26 cellular contexts compared by ENCODE assay signal in the genomic region with DNA sequence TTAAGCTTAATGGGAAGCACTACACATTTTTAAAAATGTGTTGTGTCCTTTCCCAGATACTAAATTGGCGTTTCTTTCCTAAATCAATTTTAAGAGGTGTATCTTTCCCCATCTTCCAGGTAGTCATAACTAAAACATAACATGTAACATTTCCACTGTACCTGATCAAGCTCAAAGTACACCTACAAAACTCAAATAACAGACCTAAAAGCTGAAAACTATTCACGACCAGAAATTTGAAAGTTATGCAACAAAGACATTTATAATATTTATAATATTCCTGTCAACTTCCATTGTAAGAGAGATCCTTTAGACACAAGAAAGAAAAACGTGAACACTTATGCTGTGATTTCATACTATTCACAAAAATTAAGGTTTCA. TPM values are rescaled to one million over a fixed set of nuclear protein-coding genes. Genes with fewer than 3 reads are reported as not detected.
DNase-seq lines count a peak whose midpoint lies in the region; ATAC-seq, FAIRE-seq and TF ChIP-seq lines count a peak whose summit lies in the region.
"Had no signal": no experiment of that assay in that cellular context is flagged by ENCODE, and none has a peak within 500 bp of the region (broad histone marks: within the 10 kb centered on the region; RNA-seq: fewer than 3 reads in every experiment).

No MANE protein-coding gene starts in this region.

- no peak for DNase-seq in activated T-cell treated with anti-CD3 and anti-CD28 coated beads, Interleukin-2, amount 50 U/mL, for 24 hours
- DNase-seq in activated T-cell treated with anti-CD3 and anti-CD28 coated beads, Interleukin-2, amount 50 U/mL, for 4 hours, result no peak
- no peak for DNase-seq in stimulated activated naive CD8-positive, alpha-beta T cell treated with anti-CD3 and anti-CD28 coated beads, Interleukin-15, amount 100 ng/mL, for 72 hours
- DNase-seq in activated CD4-positive, alpha-beta T cell treated with anti-CD3 and anti-CD28 coated beads, Interleukin-2, amount 50 U/mL, for 1 hour, result no peak
- no peak for DNase-seq in GM12891 (ENCODE audit: insufficient read length, low spot score)
- DNase-seq: activated CD4-positive, CD25-positive, alpha-beta regulatory T cell; amniotic stem cell; C1 segment of cervical spinal cord; central memory CD4-positive, alpha-beta T cell; dorsolateral prefrontal cortex; foreskin fibroblast; GM23248; hippocampal formation; lower lobe of right lung; NCI-H1436; NCI-H2171 treated with DMSO at 0.1 percent for 48 hours; NCI-H748 treated with DMSO at 0.1 percent for 48 hours; retina; substantia nigra; T-helper 9 cell; uterus had no signal

- no peaks in the 10 kb centered on the region for H3K27me3 Mint-ChIP-seq in activated T-cell treated with anti-CD3 and anti-CD28 coated beads, Interleukin-2, amount 50 U/mL, for 24 hours
- H3K27me3 Mint-ChIP-seq in activated T-cell treated with anti-CD3 and anti-CD28 coated beads, Interleukin-2, amount 50 U/mL, for 4 hours (ENCODE audit: low read depth), result no peaks in the 10 kb centered on the region
- H3K27me3 Mint-ChIP-seq in stimulated activated naive CD8-positive, alpha-beta T cell treated with anti-CD3 and anti-CD28 coated beads, Interleukin-15, amount 100 ng/mL, for 72 hours, result no peaks in the 10 kb centered on the region

- no peak overlapping the region for H2AFZ ChIP-seq in SU-DHL-6 (ENCODE audit: low read depth, low read length, severe bottlenecking)
- H2AFZ ChIP-seq: GM23248 had no signal

- H3K79me2 ChIP-seq in SU-DHL-6 (ENCODE audit: insufficient read depth, low read length), result peaks cover 81% of the 10 kb centered on the region

- ATAC-seq in activated T-cell treated with anti-CD3 and anti-CD28 coated beads, Interleukin-2, amount 50 U/mL, for 4 hours, result no peak
- ATAC-seq in stimulated activated naive CD8-positive, alpha-beta T cell treated with anti-CD3 and anti-CD28 coated beads, Interleukin-15, amount 100 ng/mL, for 72 hours, result no peak
- ATAC-seq in HG02623 (IDR thresholded peaks at IDR 0.05; ENCODE audit: unreplicated experiment), result no peak
- ATAC-seq: lower lobe of right lung had no signal

- H3K27me3 ChIP-seq in SU-DHL-6 (ENCODE audit: low read length) (no peaks in the 10 kb centered on the region), endocrine pancreas (ENCODE audit: control insufficient read depth, insufficient read depth, low read length) (no peaks in the 10 kb centered on the region)
- H3K27me3 ChIP-seq: dorsolateral prefrontal cortex, uterus had no signal

- H3K4me1 ChIP-seq in endocrine pancreas (ENCODE audit: control insufficient read depth, insufficient read depth, low read length), result peaks cover 23% of the 10 kb centered on the region

- H3K4me3 Mint-ChIP-seq in activated T-cell treated with anti-CD3 and anti-CD28 coated beads, Interleukin-2, amount 50 U/mL, for 24 hours, result peak overlapping the region; percentile 88
- H3K4me3 Mint-ChIP-seq in activated T-cell treated with anti-CD3 and anti-CD28 coated beads, Interleukin-2, amount 50 U/mL, for 4 hours, result no peak overlapping the region
- H3K4me3 Mint-ChIP-seq in stimulated activated naive CD8-positive, alpha-beta T cell treated with anti-CD3 and anti-CD28 coated beads, Interleukin-15, amount 100 ng/mL, for 72 hours, result peak overlapping the region; percentile 49 to 87

- no peaks in the 10 kb centered on the region for H3K9me2 ChIP-seq in SU-DHL-6 (replicated peaks; ENCODE audit: insufficient read depth, low read length)

- no peaks in the 10 kb centered on the region for H3K9me3 Mint-ChIP-seq in activated T-cell treated with anti-CD3 and anti-CD28 coated beads, Interleukin-2, amount 50 U/mL, for 24 hours
- no peaks in the 10 kb centered on the region for H3K9me3 Mint-ChIP-seq in activated T-cell treated with anti-CD3 and anti-CD28 coated beads, Interleukin-2, amount 50 U/mL, for 4 hours
- no peaks in the 10 kb centered on the region for H3K9me3 Mint-ChIP-seq in stimulated activated naive CD8-positive, alpha-beta T cell treated with anti-CD3 and anti-CD28 coated beads, Interleukin-15, amount 100 ng/mL, for 72 hours

- H3K27ac ChIP-seq in SU-DHL-6 (ENCODE audit: low read depth, low read length), result no peak overlapping the region
- H3K27ac ChIP-seq: dorsolateral prefrontal cortex, GM23248, lower lobe of right lung, uterus had no signal

- no peak for TF ChIP-seq CTCF in SU-DHL-6 (IDR thresholded peaks at IDR 0.05; ENCODE audit: insufficient read depth, low read length, poor library complexity, severe bottlenecking)

- H3K36me3 ChIP-seq in SU-DHL-6 (ENCODE audit: low read length) (no peaks in the 10 kb centered on the region), endocrine pancreas (ENCODE audit: control insufficient read depth, insufficient read depth, low read length) (no peaks in the 10 kb centered on the region)
- H3K36me3 ChIP-seq: uterus had no signal

- peaks cover 40% of the 10 kb centered on the region for H3K36me3 Mint-ChIP-seq in activated T-cell treated with anti-CD3 and anti-CD28 coated beads, Interleukin-2, amount 50 U/mL, for 24 hours (ENCODE audit: low read depth)
- H3K36me3 Mint-ChIP-seq in activated T-cell treated with anti-CD3 and anti-CD28 coated beads, Interleukin-2, amount 50 U/mL, for 4 hours (ENCODE audit: insufficient read depth), result peaks cover 8% of the 10 kb centered on the region

- H3F3A ChIP-seq in SU-DHL-6 (ENCODE audit: insufficient read depth), result no peaks in the 10 kb centered on the region

- peaks cover 71% of the 10 kb centered on the region for H3K4me1 Mint-ChIP-seq in activated T-cell treated with anti-CD3 and anti-CD28 coated beads, Interleukin-2, amount 50 U/mL, for 24 hours (ENCODE audit: low read depth)
- H3K4me1 Mint-ChIP-seq in activated T-cell treated with anti-CD3 and anti-CD28 coated beads, Interleukin-2, amount 50 U/mL, for 4 hours (ENCODE audit: low read depth), result peaks cover 69% of the 10 kb centered on the region
- H3K4me1 Mint-ChIP-seq in stimulated activated naive CD8-positive, alpha-beta T cell treated with anti-CD3 and anti-CD28 coated beads, Interleukin-15, amount 100 ng/mL, for 72 hours, result peaks cover 62% of the 10 kb centered on the region

- no peak for TF ChIP-seq POLR2A in GM12891 (IDR thresholded peaks at IDR 0.05; ENCODE audit: low read depth, low read length)

- no peak overlapping the region for H3K4me3 ChIP-seq in SU-DHL-6 (ENCODE audit: insufficient read depth, low read length, poor library complexity, severe bottlenecking)
- peak overlapping the region; percentile 31 for H3K4me3 ChIP-seq in endocrine pancreas (ENCODE audit: control insufficient read depth, insufficient read depth, low read length)
- H3K4me3 ChIP-seq: dorsolateral prefrontal cortex, GM23248, lower lobe of right lung, uterus had no signal

- peak overlapping the region; percentile 39 for H3K4me2 ChIP-seq in SU-DHL-6 (ENCODE audit: low read depth, low read length, poor library complexity, severe bottlenecking)

- 0 out of 2 replicates have a peak overlapping the region, but pooled peaks have one; percentile 9 for H3K9ac ChIP-seq in SU-DHL-6 (ENCODE audit: low read length)
- no peak overlapping the region for H3K9ac ChIP-seq in endocrine pancreas (ENCODE audit: control insufficient read depth, insufficient read depth, low read length)
- H3K9ac ChIP-seq: GM23248 had no signal

- H4K20me1 ChIP-seq in SU-DHL-6 (ENCODE audit: low read depth, low read length), result peaks cover 15% of the 10 kb centered on the region

- H3K9me3 ChIP-seq in SU-DHL-6 (ENCODE audit: insufficient read depth, low read length) (no peaks in the 10 kb centered on the region), endocrine pancreas (ENCODE audit: control insufficient read depth, low read length) (no peaks in the 10 kb centered on the region)
- H3K9me3 ChIP-seq: lower lobe of right lung, uterus had no signal

- peak overlapping the region; percentile 67 for H3K27ac Mint-ChIP-seq in activated T-cell treated with anti-CD3 and anti-CD28 coated beads, Interleukin-2, amount 50 U/mL, for 24 hours
- peak overlapping the region in 1 of 2 donors; percentile 4 for H3K27ac Mint-ChIP-seq in stimulated activated naive CD8-positive, alpha-beta T cell treated with anti-CD3 and anti-CD28 coated beads, Interleukin-15, amount 100 ng/mL, for 72 hours

- FAIRE-seq in GM12891 (lab: Jason Lieb, UNC), result no peak
- FAIRE-seq: G401.6, islet of Langerhans had no signal

TF ChIP-seq in GM12891, 5 proteins besides CTCF, POLR2A, EP300 and RAD21:
- TF ChIP-seq POLR2AphosphoS5 (IDR thresholded peaks at IDR 0.05; ENCODE audit: low read depth, low read length) (no peak), POU2F2 (IDR thresholded peaks at IDR 0.05; ENCODE audit: low read depth, low read length) (no peak), TAF1 (IDR thresholded peaks at IDR 0.05; ENCODE audit: low read depth, low read length) (no peak), SPI1 (IDR thresholded peaks at IDR 0.05; ENCODE audit: low read depth, low read length) (no peak), PAX5 (IDR thresholded peaks at IDR 0.05; ENCODE audit: insufficient read depth, low read length, severe bottlenecking) (no peak)

RNA-seq across cellular contexts. Expression of a gene that starts 3.5 kb away (rescaled TPM):
- 10 to 100 TPM; 66.4 to 79.0 (median 74.2) TPM for total RNA-seq in activated T-cell treated with anti-CD3 and anti-CD28 coated beads, Interleukin-2, amount 50 U/mL, for 4 hours
- polyA plus RNA-seq in GM12891 (2012; ENCODE audit: low read depth, missing spikeins), result 35.3 TPM

RNA-seq across cellular contexts. Expression of a gene that starts 34.5 kb away (rescaled TPM):
- total RNA-seq in activated T-cell treated with anti-CD3 and anti-CD28 coated beads, Interleukin-2, amount 50 U/mL, for 4 hours, result 10 to 100 TPM; 89.6 to 94.8 (median 93.1) TPM
- polyA plus RNA-seq in GM12891 (2012; ENCODE audit: low read depth, missing spikeins), result 35.6 TPM
